ENCODE assay signal across 1 cellular context in the genomic region with DNA sequence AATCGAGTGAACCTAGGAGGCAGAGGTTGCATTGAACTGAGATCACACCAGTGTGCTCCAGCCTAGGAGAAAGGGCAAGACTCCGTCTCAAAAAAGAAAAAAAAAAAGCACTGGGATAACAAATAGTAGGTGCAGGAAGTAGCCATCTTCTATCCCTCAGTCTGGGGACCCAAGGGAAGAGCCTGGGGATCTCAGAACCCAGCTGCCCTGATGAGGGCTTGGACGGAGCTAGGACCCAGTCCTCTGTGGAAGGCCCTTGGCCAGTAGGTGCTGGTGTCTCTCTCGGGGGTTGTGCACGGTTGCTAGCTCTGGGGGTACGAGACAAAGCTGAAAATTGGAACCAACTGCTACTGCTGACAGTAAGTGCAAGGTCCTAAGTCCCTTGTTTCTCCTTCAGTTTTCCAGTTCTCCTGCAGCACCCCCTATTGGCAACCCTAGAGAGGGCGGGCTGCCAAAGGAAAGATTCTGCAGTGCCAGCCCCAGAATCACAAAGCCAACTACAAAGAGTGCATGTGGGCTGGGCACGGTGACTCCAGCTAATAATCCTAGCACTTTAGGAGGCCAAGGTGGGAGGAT.
TF ChIP-seq lines count a peak whose summit lies in the region.

No MANE protein-coding gene starts in this region.

TF ChIP-seq in HEK293T, 16 proteins besides CTCF, POLR2A, EP300 and RAD21 (continued from another document):
- TF ChIP-seq, protein P1, sequence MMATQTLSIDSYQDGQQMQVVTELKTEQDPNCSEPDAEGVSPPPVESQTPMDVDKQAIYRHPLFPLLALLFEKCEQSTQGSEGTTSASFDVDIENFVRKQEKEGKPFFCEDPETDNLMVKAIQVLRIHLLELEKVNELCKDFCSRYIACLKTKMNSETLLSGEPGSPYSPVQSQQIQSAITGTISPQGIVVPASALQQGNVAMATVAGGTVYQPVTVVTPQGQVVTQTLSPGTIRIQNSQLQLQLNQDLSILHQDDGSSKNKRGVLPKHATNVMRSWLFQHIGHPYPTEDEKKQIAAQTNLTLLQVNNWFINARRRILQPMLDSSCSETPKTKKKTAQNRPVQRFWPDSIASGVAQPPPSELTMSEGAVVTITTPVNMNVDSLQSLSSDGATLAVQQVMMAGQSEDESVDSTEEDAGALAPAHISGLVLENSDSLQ (IDR thresholded peaks at IDR 0.05) = no peak
- TF ChIP-seq CTBP1 (IDR thresholded peaks at IDR 0.05; ENCODE audit: borderline replicate concordance) (no peak), LEF1 (IDR thresholded peaks at IDR 0.05; ENCODE audit: borderline replicate concordance) (no peak), FOXA1 (IDR thresholded peaks at IDR 0.05) (no peak)
TF ChIP-seq in HEK293T: peak in this region for 0.
